Comparison of ENCODE assay signal across 15 cellular contexts in genomic region chr3:67011414-67012131, GRCh38. TPM values are rescaled to one million over a fixed set of nuclear protein-coding genes. Genes with fewer than 3 reads are reported as not detected.
DNase-seq lines count a peak whose midpoint lies in the region; ATAC-seq, FAIRE-seq and TF ChIP-seq lines count a peak whose summit lies in the region.
"Had no signal": no experiment of that assay in that cellular context is flagged by ENCODE, and none has a peak within 500 bp of the region (broad histone marks: within the 10 kb centered on the region; RNA-seq: fewer than 3 reads in every experiment).

No MANE protein-coding gene starts in this region.

- H3K27ac Mint-ChIP-seq in activated B cell treated with CpG ODN at 0.5 μM for 24 hours (peak overlapping the region; percentile 51), naive B cell (peak overlapping the region in 4 of 6 donors; percentile 7 to 48 (median 18))
- no peak overlapping the region for H3K27ac Mint-ChIP-seq in activated T-helper 2 cell treated with anti-CD3 and anti-CD28 coated beads, Interferon-gamma antibody, Interleukin-2, Interleukin-4, amounts not matched to agents 10 μg/mL and 5 μg/mL and 100 μg/mL, durations not matched to agents 14 hours and 24 hours and 36 hours
- H3K27ac Mint-ChIP-seq: CD8-positive, alpha-beta T cell had no signal

- intact Hi-C loops in activated B cell treated with CpG ODN at 0.5 μM for 24 hours (cut with micrococcal nuclease) = no loop called here
- intact Hi-C loops in activated T-helper 2 cell treated with anti-CD3 and anti-CD28 coated beads, Interferon-gamma antibody, Interleukin-2, Interleukin-4, amounts not matched to agents 10 μg/mL and 5 μg/mL and 100 μg/mL, durations not matched to agents 14 hours and 24 hours and 36 hours (cut with micrococcal nuclease) = no loop called here

- H3K27me3 Mint-ChIP-seq in activated B cell treated with CpG ODN at 0.5 μM for 24 hours (no peaks in the 10 kb centered on the region), naive B cell (no peaks in the 10 kb centered on the region)
- H3K27me3 Mint-ChIP-seq in activated T-helper 2 cell treated with anti-CD3 and anti-CD28 coated beads, Interferon-gamma antibody, Interleukin-2, Interleukin-4, amounts not matched to agents 10 μg/mL and 5 μg/mL and 100 μg/mL, durations not matched to agents 14 hours and 24 hours and 36 hours (ENCODE audit: low read depth) = no peaks in the 10 kb centered on the region

- H3K4me1 Mint-ChIP-seq in activated B cell treated with CpG ODN at 0.5 μM for 24 hours (peaks cover 71% of the 10 kb centered on the region), naive B cell (peaks cover 39 to 64% (median 58%) of the 10 kb centered on the region in 3 donors)
- H3K4me1 Mint-ChIP-seq in activated T-helper 2 cell treated with anti-CD3 and anti-CD28 coated beads, Interferon-gamma antibody, Interleukin-2, Interleukin-4, amounts not matched to agents 10 μg/mL and 5 μg/mL and 100 μg/mL, durations not matched to agents 14 hours and 24 hours and 36 hours (ENCODE audit: low read depth) = peaks cover 3% of the 10 kb centered on the region

- CTCF ChIA-PET in activated B cell treated with CpG ODN at 0.5 μM for 24 hours (lab: Charles Lee) = no interaction called here

- ATAC-seq in activated B cell treated with CpG ODN at 0.5 μM for 24 hours (ENCODE audit: low read depth) (no peak), naive B cell (ENCODE audit: low read depth in 2 of 2) (no peak), HG02884 (IDR thresholded peaks at IDR 0.05; ENCODE audit: unreplicated experiment) (no peak)
- ATAC-seq: CD8-positive, alpha-beta T cell had no signal

- DNase-seq in GM19239 (ENCODE audit: insufficient read length, low spot score) (no peak), NCI-H82 treated with DMSO at 0.1 percent for 48 hours (lab: John Stamatoyannopoulos, UW; ENCODE audit: unreplicated experiment) (peak; percentile 3), activated B cell treated with CpG ODN at 0.5 μM for 24 hours (no peak), naive B cell (no peak)
- no peak for DNase-seq in NK-92 treated with Interleukin-12 subunit alpha and Interleukin-12 subunit beta, amount 100 ng/mL, for 24 hours (lab: John Stamatoyannopoulos, UW)
- DNase-seq in activated T-helper 2 cell treated with anti-CD3 and anti-CD28 coated beads, Interferon-gamma antibody, Interleukin-2, Interleukin-4, amounts not matched to agents 10 μg/mL and 5 μg/mL and 100 μg/mL, durations not matched to agents 14 hours and 24 hours and 36 hours (ENCODE audit: low spot score) = no peak
- DNase-seq: CD8-positive, alpha-beta T cell; GM23248; KG1; NCI-H1436; NCI-H2029 treated with DMSO at 0.1 percent for 48 hours; NCI-H510A treated with DMSO at 0.1 percent for 48 hours; Right ventricle myocardium superior had no signal

- TF ChIP-seq CTCF in activated B cell treated with CpG ODN at 0.5 μM for 24 hours (IDR thresholded peaks at IDR 0.05) = no peak

- POLR2A ChIA-PET in activated B cell treated with CpG ODN at 0.5 μM for 24 hours (lab: Charles Lee) = interaction anchor here (0.6 kb wide), 1 partner anchor 484 kb away, joined by 5 read pairs; no protein-coding TSS in a partner anchor

- FAIRE-seq in GM19239 (lab: Jason Lieb, UNC) = peak; percentile 58
- FAIRE-seq: RCC 7860 had no signal

- no peak overlapping the region for H3K4me3 Mint-ChIP-seq in activated B cell treated with CpG ODN at 0.5 μM for 24 hours
- H3K4me3 Mint-ChIP-seq in naive B cell = no peak overlapping the region
- H3K4me3 Mint-ChIP-seq in activated T-helper 2 cell treated with anti-CD3 and anti-CD28 coated beads, Interferon-gamma antibody, Interleukin-2, Interleukin-4, amounts not matched to agents 10 μg/mL and 5 μg/mL and 100 μg/mL, durations not matched to agents 14 hours and 24 hours and 36 hours (ENCODE audit: low read depth) = no peak overlapping the region
- H3K4me3 Mint-ChIP-seq: CD8-positive, alpha-beta T cell had no signal

- H3K9me3 Mint-ChIP-seq in activated B cell treated with CpG ODN at 0.5 μM for 24 hours = no peaks in the 10 kb centered on the region
- H3K9me3 Mint-ChIP-seq in naive B cell = peaks cover 0 to 4% (median 0%) of the 10 kb centered on the region in 7 donors
- H3K9me3 Mint-ChIP-seq in activated T-helper 2 cell treated with anti-CD3 and anti-CD28 coated beads, Interferon-gamma antibody, Interleukin-2, Interleukin-4, amounts not matched to agents 10 μg/mL and 5 μg/mL and 100 μg/mL, durations not matched to agents 14 hours and 24 hours and 36 hours = no peaks in the 10 kb centered on the region
- H3K9me3 Mint-ChIP-seq: CD8-positive, alpha-beta T cell had no signal

- peaks cover 66% of the 10 kb centered on the region for H3K36me3 Mint-ChIP-seq in activated B cell treated with CpG ODN at 0.5 μM for 24 hours (ENCODE audit: low read depth)
- peaks cover 43% of the 10 kb centered on the region in 2 donors for H3K36me3 Mint-ChIP-seq in naive B cell
- peaks cover 39% of the 10 kb centered on the region for H3K36me3 Mint-ChIP-seq in activated T-helper 2 cell treated with anti-CD3 and anti-CD28 coated beads, Interferon-gamma antibody, Interleukin-2, Interleukin-4, amounts not matched to agents 10 μg/mL and 5 μg/mL and 100 μg/mL, durations not matched to agents 14 hours and 24 hours and 36 hours (ENCODE audit: low read depth)

RNA-seq across cellular contexts. Expression of gene KBTBD8, which starts 13.5 kb away (rescaled TPM):
- 45.4 and 53.3 TPM in 2 replicates for total RNA-seq in activated B cell treated with CpG ODN at 0.5 μM for 24 hours
- 10 to 100 TPM; 19.6 to 28.0 (median 21.9) TPM for polyA plus RNA-seq in naive B cell (ENCODE audit: low read depth in 6 of 6)
- total RNA-seq in activated T-helper 2 cell treated with anti-CD3 and anti-CD28 coated beads, Interferon-gamma antibody, Interleukin-2, Interleukin-4, amounts not matched to agents 10 μg/mL and 5 μg/mL and 100 μg/mL, durations not matched to agents 14 hours and 24 hours and 36 hours = 10.4 and 13.4 TPM in 2 replicates
